Comparison of ENCODE assay signal across 20 cellular contexts in the genomic region with DNA sequence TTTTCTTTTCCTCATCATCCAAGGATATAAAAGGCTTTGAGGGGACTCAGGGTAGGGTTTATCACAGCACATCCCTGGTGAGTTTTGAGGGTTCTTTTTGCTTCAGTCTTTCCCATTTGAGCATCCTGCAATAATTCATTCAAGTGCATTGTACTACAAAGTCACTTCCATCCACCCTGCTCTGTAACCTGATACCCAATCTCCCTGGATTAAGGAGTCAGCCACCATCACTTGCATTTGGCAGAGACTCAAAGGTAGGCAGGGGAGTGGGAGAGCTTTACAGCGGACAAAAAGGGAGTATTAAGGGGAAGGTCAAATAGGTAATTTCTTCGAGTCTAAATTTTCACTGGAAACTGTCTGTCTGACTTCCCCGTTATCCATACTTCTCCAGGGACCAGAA.
"Had no signal": no experiment of that assay in that cellular context is flagged by ENCODE, and none has a peak within 500 bp of the region (broad histone marks: within the 10 kb centered on the region; RNA-seq: fewer than 3 reads in every experiment).

No MANE protein-coding gene starts in this region.

- H3K36me3 ChIP-seq: esophagus squamous epithelium, heart right ventricle, neutrophil, right lobe of liver, thoracic aorta, uterus had no signal

- FAIRE-seq: colon, endometrium had no signal

- H3K27me3 ChIP-seq: esophagus squamous epithelium, heart right ventricle, neutrophil, right lobe of liver, uterus had no signal

- H3K4me3 ChIP-seq: esophagus squamous epithelium, heart right ventricle, mucosa of descending colon, right lobe of liver, thoracic aorta, uterus had no signal

- DNase-seq: activated CD4-positive, alpha-beta T cell treated with anti-CD3 and anti-CD28 coated beads for 4 hours; activated CD4-positive, alpha-beta T cell treated with anti-CD3 and anti-CD28 coated beads, Interleukin-2, amount 50 U/mL, for 48 hours; activated CD8-positive, alpha-beta memory T cell treated with anti-CD3 and anti-CD28 coated beads for 24 hours; activated effector memory CD4-positive, alpha-beta T cell treated with Interleukin-2 at 50 U/mL for 16 hours; activated naive CD4-positive, alpha-beta T cell treated with Interleukin-2 at 50 U/mL for 16 hours; anterior cingulate cortex; effector CD8-positive, alpha-beta T cell; esophagus squamous epithelium; heart right ventricle; kidney glomerular epithelial cell; left ventricle myocardium superior; mucosa of descending colon; right lobe of liver; stimulated activated CD4-positive, alpha-beta T cell treated with anti-CD3 and anti-CD28 coated beads, Interleukin-4, amount 100 ng/mL, for 1 hour; trophoblast cell; uterus had no signal
